ENCODE assay signal across 1 cellular context in genomic region chr2:26503238-26503880, GRCh38.
TF ChIP-seq lines count a peak whose summit lies in the region.

No MANE protein-coding gene starts in this region.

TF ChIP-seq in K562, 482 proteins besides CTCF, POLR2A, EP300 and RAD21 (continued from another document and continues in another):
- TF ChIP-seq CHAMP1 (IDR thresholded peaks at IDR 0.05) (no peak), KAT7 (CRISPR knock-in tag; IDR thresholded peaks at IDR 0.05; ENCODE audit: borderline replicate concordance) (peak; percentile 79; the same call in 1 of the 2 replicates), CTCFL (IDR thresholded peaks at IDR 0.05; ENCODE audit: borderline replicate concordance, insufficient read depth, low read depth, low read length, poor library complexity, severe bottlenecking) (peak; percentile 96), PTBP1 (IDR thresholded peaks at IDR 0.05; ENCODE audit: low read depth, low read length) (no peak), PREB (CRISPR knock-in tag; IDR thresholded peaks at IDR 0.05) (no peak), ZBTB34 (CRISPR knock-in tag; IDR thresholded peaks at IDR 0.05) (no peak), YY1 (IDR thresholded peaks at IDR 0.05; ENCODE audit: borderline replicate concordance in 1 of 3, control insufficient read depth in 1 of 3, extremely low read depth in 1 of 3, insufficient read depth in 3 of 3, insufficient read length in 1 of 3, insufficient replicate concordance in 2 of 3, low read depth in 1 of 3, low read length in 2 of 3) (peak in 1 of 3 experiments; percentile 42), E2F1 (CRISPR knock-in tag; IDR thresholded peaks at IDR 0.05) (peak; percentile 70; the same call in 1 of the 2 replicates), HLTF (IDR thresholded peaks at IDR 0.05) (0 out of 2 replicates have a peak, but pooled peaks have one; percentile 27), KDM2B (CRISPR knock-in tag; IDR thresholded peaks at IDR 0.05) (no peak), CREB5 (CRISPR knock-in tag; IDR thresholded peaks at IDR 0.05) (no peak), SMARCC2 (IDR thresholded peaks at IDR 0.05; ENCODE audit: low read depth) (peak; percentile 71; the same call in 1 of the 2 replicates), CREB3L1 (IDR thresholded peaks at IDR 0.05; ENCODE audit: borderline replicate concordance, low read depth) (peak; percentile 86), KLF6 (CRISPR knock-in tag; IDR thresholded peaks at IDR 0.05; ENCODE audit: borderline replicate concordance) (no peak), ZFP91 (CRISPR knock-in tag; IDR thresholded peaks at IDR 0.05) (no peak), RERE (CRISPR knock-in tag; IDR thresholded peaks at IDR 0.05; ENCODE audit: borderline replicate concordance) (0 out of 2 replicates have a peak, but pooled peaks have one; percentile 52), ZBTB11 (CRISPR knock-in tag; IDR thresholded peaks at IDR 0.05) (no peak), HNRNPL (IDR thresholded peaks at IDR 0.05; ENCODE audit: low read depth, low read length) (no peak), ZNF217 (CRISPR knock-in tag; IDR thresholded peaks at IDR 0.05) (0 out of 2 replicates have a peak, but pooled peaks have one; percentile 65), MBD2 (IDR thresholded peaks at IDR 0.05; ENCODE audit: borderline replicate concordance, low read depth) (peak; percentile 20; the same call in 1 of the 2 replicates), SMARCA4 (IDR thresholded peaks at IDR 0.05) (peak; percentile 78), SMARCE1 (IDR thresholded peaks at IDR 0.05) (peak; percentile 62; the same call in 1 of the 2 replicates), PHF21A (IDR thresholded peaks at IDR 0.05; ENCODE audit: borderline replicate concordance, low read depth) (0 out of 2 replicates have a peak, but pooled peaks have one; percentile 28), LCOR (CRISPR knock-in tag; IDR thresholded peaks at IDR 0.05) (peak; percentile 87), ELF4 (CRISPR knock-in tag; IDR thresholded peaks at IDR 0.05) (no peak), JUND (IDR thresholded peaks at IDR 0.05; ENCODE audit: borderline replicate concordance, low read depth, low read length) (peak; percentile 43; the same call in 1 of the 2 replicates), JUND (tag; IDR thresholded peaks at IDR 0.05; ENCODE audit: borderline replicate concordance, low read depth, low read length) (peak; percentile 32; the same call in 1 of the 3 replicates), ZNF232 (CRISPR knock-in tag; IDR thresholded peaks at IDR 0.05) (no peak), XRCC3 (IDR thresholded peaks at IDR 0.05) (no peak), ARID1B (IDR thresholded peaks at IDR 0.05) (no peak), SMARCA5 (IDR thresholded peaks at IDR 0.05) (0 out of 2 replicates have a peak, but pooled peaks have one; percentile 57), POLR3A (IDR thresholded peaks at IDR 0.05; ENCODE audit: borderline replicate concordance, extremely low read depth, insufficient read depth, insufficient read length) (no peak)
